In the genomic region with DNA sequence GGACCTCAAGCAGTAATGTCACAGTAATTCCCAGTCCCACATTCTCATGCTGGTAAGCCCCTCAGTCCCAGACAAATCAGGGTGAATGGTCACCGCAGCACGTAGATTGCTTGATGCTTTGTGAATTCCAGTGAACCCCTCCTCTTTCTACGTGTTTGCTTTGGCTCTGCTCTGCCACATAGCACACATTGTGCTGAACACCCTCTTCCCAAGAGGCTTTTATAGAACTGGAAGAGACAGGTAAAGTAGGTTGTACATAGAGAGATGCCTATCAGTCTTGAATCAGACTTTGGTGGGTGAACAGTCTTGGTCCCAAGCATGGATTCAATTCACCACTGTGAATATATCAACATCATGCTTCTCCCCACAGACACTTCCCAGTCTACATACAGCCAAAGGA, we compare ENCODE assay signal across 23 cellular contexts. TPM values are rescaled to one million over a fixed set of nuclear protein-coding genes. Genes with fewer than 3 reads are reported as not detected.
"Had no signal": no experiment of that assay in that cellular context is flagged by ENCODE, and none has a peak within 500 bp of the region (broad histone marks: within the 10 kb centered on the region; RNA-seq: fewer than 3 reads in every experiment).

No MANE protein-coding gene starts in this region.

- H3K4me3 ChIP-seq: ascending aorta, body of pancreas, Peyer's patch, SJSA1 had no signal

- H3K4me1 ChIP-seq: ascending aorta, body of pancreas, Peyer's patch, SJSA1 had no signal

- H3K9me3 ChIP-seq: ascending aorta, body of pancreas, Peyer's patch, SJSA1 had no signal

- H3K27ac ChIP-seq: ascending aorta, body of pancreas, Peyer's patch, RWPE1, SJSA1 had no signal

- H3K27me3 ChIP-seq: ascending aorta, body of pancreas, Peyer's patch, SJSA1 had no signal

- DNase-seq: activated CD4-positive, alpha-beta T cell treated with anti-CD3 and anti-CD28 coated beads for 4 hours; activated CD4-positive, alpha-beta T cell treated with anti-CD3 and anti-CD28 coated beads, Interleukin-2, amount 50 U/mL, for 48 hours; activated effector memory CD4-positive, alpha-beta T cell treated with anti-CD3 and anti-CD28 coated beads, Interleukin-2, amount 50 U/mL, for 16 hours; activated naive CD4-positive, alpha-beta T cell treated with Interleukin-2 at 50 U/mL for 16 hours; activated naive CD8-positive, alpha-beta T cell treated with anti-CD3 and anti-CD28 coated beads, Interleukin-2, amount 50 U/mL, for 24 hours; activated T-cell treated with anti-CD3 and anti-CD28 coated beads, Interleukin-2, amount 50 U/mL, for 4 hours; amniotic stem cell; body of pancreas; KG1; NCI-H1092; NCI-H1417; NCI-H2029; NCI-H446; NCI-H524; Peyer's patch; Right ventricle myocardium superior had no signal

- H3K36me3 ChIP-seq: ascending aorta, Peyer's patch, SJSA1 had no signal

- ATAC-seq: activated CD4-positive, CD25-positive, alpha-beta regulatory T cell treated with anti-CD3 and anti-CD28 coated beads, Interleukin-2, amount 50 U/mL, for 24 hours; activated naive CD4-positive, alpha-beta T cell treated with anti-CD3 and anti-CD28 coated beads, Interleukin-2, amount 50 U/mL, for 72 hours; activated naive CD8-positive, alpha-beta T cell treated with anti-CD3 and anti-CD28 coated beads, Interleukin-2, amount 50 U/mL, for 24 hours; activated T-cell treated with anti-CD3 and anti-CD28 coated beads, Interleukin-2, amount 50 U/mL, for 4 hours; body of pancreas had no signal

RNA-seq across cellular contexts. Expression of a gene that starts 0.6 kb away (rescaled TPM):
- total RNA-seq: activated naive CD4-positive, alpha-beta T cell treated with anti-CD3 and anti-CD28 coated beads, Interleukin-2, amount 50 U/mL, for 72 hours; activated T-cell treated with anti-CD3 and anti-CD28 coated beads, Interleukin-2, amount 50 U/mL, for 4 hours; ascending aorta; body of pancreas; LHCN-M2; MCF 10A; Peyer's patch; Right ventricle myocardium superior; SJSA1 had no signal

RNA-seq across cellular contexts. Expression of a gene that starts 9.4 kb away (rescaled TPM):
- total RNA-seq: activated naive CD4-positive, alpha-beta T cell treated with anti-CD3 and anti-CD28 coated beads, Interleukin-2, amount 50 U/mL, for 72 hours; activated T-cell treated with anti-CD3 and anti-CD28 coated beads, Interleukin-2, amount 50 U/mL, for 4 hours; ascending aorta; body of pancreas; LHCN-M2; MCF 10A; Peyer's patch; Right ventricle myocardium superior; SJSA1 had no signal

RNA-seq across cellular contexts. Expression of a gene that starts 10.9 kb away (rescaled TPM):
- total RNA-seq: activated naive CD4-positive, alpha-beta T cell treated with anti-CD3 and anti-CD28 coated beads, Interleukin-2, amount 50 U/mL, for 72 hours; activated T-cell treated with anti-CD3 and anti-CD28 coated beads, Interleukin-2, amount 50 U/mL, for 4 hours; ascending aorta; body of pancreas; LHCN-M2; MCF 10A; Peyer's patch; Right ventricle myocardium superior; SJSA1 had no signal

RNA-seq across cellular contexts. Expression of a gene that starts 15.1 kb away (rescaled TPM):
- total RNA-seq: activated naive CD4-positive, alpha-beta T cell treated with anti-CD3 and anti-CD28 coated beads, Interleukin-2, amount 50 U/mL, for 72 hours; activated T-cell treated with anti-CD3 and anti-CD28 coated beads, Interleukin-2, amount 50 U/mL, for 4 hours; ascending aorta; body of pancreas; LHCN-M2; MCF 10A; Peyer's patch; Right ventricle myocardium superior; SJSA1 had no signal

RNA-seq across cellular contexts. Expression of a gene that starts 26.8 kb away (rescaled TPM):
- total RNA-seq: activated naive CD4-positive, alpha-beta T cell treated with anti-CD3 and anti-CD28 coated beads, Interleukin-2, amount 50 U/mL, for 72 hours; activated T-cell treated with anti-CD3 and anti-CD28 coated beads, Interleukin-2, amount 50 U/mL, for 4 hours; ascending aorta; body of pancreas; LHCN-M2; MCF 10A; Peyer's patch; Right ventricle myocardium superior; SJSA1 had no signal
